1 cellular context compared by ENCODE assay signal in the genomic region with DNA sequence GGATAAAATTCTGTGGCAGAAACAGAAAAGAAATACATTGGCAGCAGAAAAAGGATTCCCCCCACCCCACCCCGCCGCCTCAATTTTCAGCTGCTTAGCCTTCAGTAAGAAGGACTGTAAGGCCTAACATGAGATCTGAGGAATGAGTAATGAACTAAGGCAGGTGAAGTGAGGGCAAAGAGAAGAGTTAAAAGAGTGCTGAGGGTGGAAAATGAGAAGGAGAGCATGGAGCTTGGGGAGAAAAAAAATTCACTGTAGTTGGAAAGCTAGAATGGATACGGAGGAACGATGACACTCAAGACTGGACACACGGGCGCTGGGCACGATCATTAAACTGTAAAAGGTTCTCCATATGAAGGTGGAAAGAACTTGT.
TF ChIP-seq lines count a peak whose summit lies in the region.

No MANE protein-coding gene starts in this region.

TF ChIP-seq in K562, 482 proteins besides CTCF, POLR2A, EP300 and RAD21 (continued from another document and continues in another):
- TF ChIP-seq, protein P1, sequence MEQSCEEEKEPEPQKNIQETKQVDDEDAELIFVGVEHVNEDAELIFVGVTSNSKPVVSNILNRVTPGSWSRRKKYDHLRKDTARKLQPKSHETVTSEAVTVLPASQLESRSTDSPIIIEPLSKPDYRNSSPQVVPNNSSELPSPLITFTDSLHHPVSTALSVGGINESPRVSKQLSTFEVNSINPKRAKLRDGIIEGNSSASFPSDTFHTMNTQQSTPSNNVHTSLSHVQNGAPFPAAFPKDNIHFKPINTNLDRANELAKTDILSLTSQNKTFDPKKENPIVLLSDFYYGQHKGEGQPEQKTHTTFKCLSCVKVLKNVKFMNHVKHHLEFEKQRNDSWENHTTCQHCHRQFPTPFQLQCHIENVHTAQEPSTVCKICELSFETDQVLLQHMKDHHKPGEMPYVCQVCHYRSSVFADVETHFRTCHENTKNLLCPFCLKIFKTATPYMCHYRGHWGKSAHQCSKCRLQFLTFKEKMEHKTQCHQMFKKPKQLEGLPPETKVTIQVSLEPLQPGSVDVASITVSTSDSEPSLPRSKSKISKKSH (CRISPR knock-in tag; IDR thresholded peaks at IDR 0.05) = no peak
- no peak for TF ChIP-seq NEUROD1 (IDR thresholded peaks at IDR 0.05; ENCODE audit: borderline replicate concordance, low read depth, low read length, partially characterized antibody)
- no peak for TF ChIP-seq MIER1 (IDR thresholded peaks at IDR 0.05; ENCODE audit: low read depth)
- peak; percentile 14 for TF ChIP-seq ASH1L (IDR thresholded peaks at IDR 0.05; ENCODE audit: borderline replicate concordance, low read depth, partially characterized antibody)
- 0 out of 2 replicates have a peak, but pooled peaks have one; percentile 20 for TF ChIP-seq SNIP1 (IDR thresholded peaks at IDR 0.05; ENCODE audit: low read depth)
- TF ChIP-seq GATAD2A (IDR thresholded peaks at IDR 0.05) = no peak
- TF ChIP-seq NCOA6 (IDR thresholded peaks at IDR 0.05) = no peak
- TF ChIP-seq HMGN3 (IDR thresholded peaks at IDR 0.05; ENCODE audit: borderline replicate concordance, extremely low read depth, insufficient read length, low read depth, low read length) = no peak
- TF ChIP-seq RBM22 (IDR thresholded peaks at IDR 0.05; ENCODE audit: low read depth, low read length, poor library complexity, severe bottlenecking) = no peak
- TF ChIP-seq ELF1 (tag; IDR thresholded peaks at IDR 0.05) = 0 out of 2 replicates have a peak, but pooled peaks have one; percentile 16
- peak; percentile 11; the same call in 1 of the 2 replicates for TF ChIP-seq CC2D1A (IDR thresholded peaks at IDR 0.05)
- 0 out of 2 replicates have a peak, but pooled peaks have one; percentile 8 for TF ChIP-seq NCOR1 (IDR thresholded peaks at IDR 0.05)
- TF ChIP-seq, protein P2, sequence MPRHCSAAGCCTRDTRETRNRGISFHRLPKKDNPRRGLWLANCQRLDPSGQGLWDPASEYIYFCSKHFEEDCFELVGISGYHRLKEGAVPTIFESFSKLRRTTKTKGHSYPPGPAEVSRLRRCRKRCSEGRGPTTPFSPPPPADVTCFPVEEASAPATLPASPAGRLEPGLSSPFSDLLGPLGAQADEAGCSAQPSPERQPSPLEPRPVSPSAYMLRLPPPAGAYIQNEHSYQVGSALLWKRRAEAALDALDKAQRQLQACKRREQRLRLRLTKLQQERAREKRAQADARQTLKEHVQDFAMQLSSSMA (CRISPR knock-in tag; IDR thresholded peaks at IDR 0.05) = no peak
- TF ChIP-seq, protein P3, sequence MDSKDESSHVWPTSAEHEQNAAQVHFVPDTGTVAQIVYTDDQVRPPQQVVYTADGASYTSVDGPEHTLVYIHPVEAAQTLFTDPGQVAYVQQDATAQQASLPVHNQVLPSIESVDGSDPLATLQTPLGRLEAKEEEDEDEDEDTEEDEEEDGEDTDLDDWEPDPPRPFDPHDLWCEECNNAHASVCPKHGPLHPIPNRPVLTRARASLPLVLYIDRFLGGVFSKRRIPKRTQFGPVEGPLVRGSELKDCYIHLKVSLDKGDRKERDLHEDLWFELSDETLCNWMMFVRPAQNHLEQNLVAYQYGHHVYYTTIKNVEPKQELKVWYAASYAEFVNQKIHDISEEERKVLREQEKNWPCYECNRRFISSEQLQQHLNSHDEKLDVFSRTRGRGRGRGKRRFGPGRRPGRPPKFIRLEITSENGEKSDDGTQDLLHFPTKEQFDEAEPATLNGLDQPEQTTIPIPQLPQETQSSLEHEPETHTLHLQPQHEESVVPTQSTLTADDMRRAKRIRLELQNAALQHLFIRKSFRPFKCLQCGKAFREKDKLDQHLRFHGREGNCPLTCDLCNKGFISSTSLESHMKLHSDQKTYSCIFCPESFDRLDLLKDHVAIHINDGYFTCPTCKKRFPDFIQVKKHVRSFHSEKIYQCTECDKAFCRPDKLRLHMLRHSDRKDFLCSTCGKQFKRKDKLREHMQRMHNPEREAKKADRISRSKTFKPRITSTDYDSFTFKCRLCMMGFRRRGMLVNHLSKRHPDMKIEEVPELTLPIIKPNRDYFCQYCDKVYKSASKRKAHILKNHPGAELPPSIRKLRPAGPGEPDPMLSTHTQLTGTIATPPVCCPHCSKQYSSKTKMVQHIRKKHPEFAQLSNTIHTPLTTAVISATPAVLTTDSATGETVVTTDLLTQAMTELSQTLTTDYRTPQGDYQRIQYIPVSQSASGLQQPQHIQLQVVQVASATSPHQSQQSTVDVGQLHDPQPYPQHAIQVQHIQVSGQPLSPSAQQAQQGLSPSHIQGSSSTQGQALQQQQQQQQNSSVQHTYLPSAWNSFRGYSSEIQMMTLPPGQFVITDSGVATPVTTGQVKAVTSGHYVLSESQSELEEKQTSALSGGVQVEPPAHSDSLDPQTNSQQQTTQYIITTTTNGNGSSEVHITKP (IDR thresholded peaks at IDR 0.05; ENCODE audit: partially characterized antibody) = no peak
- TF ChIP-seq HLTF (IDR thresholded peaks at IDR 0.05) = 0 out of 2 replicates have a peak, but pooled peaks have one; percentile 18
- TF ChIP-seq SUPT5H (IDR thresholded peaks at IDR 0.05) = no peak
- TF ChIP-seq, protein P4, sequence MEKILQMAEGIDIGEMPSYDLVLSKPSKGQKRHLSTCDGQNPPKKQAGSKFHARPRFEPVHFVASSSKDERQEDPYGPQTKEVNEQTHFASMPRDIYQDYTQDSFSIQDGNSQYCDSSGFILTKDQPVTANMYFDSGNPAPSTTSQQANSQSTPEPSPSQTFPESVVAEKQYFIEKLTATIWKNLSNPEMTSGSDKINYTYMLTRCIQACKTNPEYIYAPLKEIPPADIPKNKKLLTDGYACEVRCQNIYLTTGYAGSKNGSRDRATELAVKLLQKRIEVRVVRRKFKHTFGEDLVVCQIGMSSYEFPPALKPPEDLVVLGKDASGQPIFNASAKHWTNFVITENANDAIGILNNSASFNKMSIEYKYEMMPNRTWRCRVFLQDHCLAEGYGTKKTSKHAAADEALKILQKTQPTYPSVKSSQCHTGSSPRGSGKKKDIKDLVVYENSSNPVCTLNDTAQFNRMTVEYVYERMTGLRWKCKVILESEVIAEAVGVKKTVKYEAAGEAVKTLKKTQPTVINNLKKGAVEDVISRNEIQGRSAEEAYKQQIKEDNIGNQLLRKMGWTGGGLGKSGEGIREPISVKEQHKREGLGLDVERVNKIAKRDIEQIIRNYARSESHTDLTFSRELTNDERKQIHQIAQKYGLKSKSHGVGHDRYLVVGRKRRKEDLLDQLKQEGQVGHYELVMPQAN (IDR thresholded peaks at IDR 0.05; ENCODE audit: borderline replicate concordance) = peak; percentile 65
- TF ChIP-seq PHF8 (IDR thresholded peaks at IDR 0.05; ENCODE audit: borderline replicate concordance, low read length) = peak; percentile 9; the same call in 1 of the 2 replicates
- TF ChIP-seq ZNF583 (CRISPR knock-in tag; IDR thresholded peaks at IDR 0.05) = no peak
- TF ChIP-seq MTA3 (IDR thresholded peaks at IDR 0.05; ENCODE audit: borderline replicate concordance) = no peak
- no peak for TF ChIP-seq TGIF2 (CRISPR knock-in tag; IDR thresholded peaks at IDR 0.05)
- TF ChIP-seq, protein P5, sequence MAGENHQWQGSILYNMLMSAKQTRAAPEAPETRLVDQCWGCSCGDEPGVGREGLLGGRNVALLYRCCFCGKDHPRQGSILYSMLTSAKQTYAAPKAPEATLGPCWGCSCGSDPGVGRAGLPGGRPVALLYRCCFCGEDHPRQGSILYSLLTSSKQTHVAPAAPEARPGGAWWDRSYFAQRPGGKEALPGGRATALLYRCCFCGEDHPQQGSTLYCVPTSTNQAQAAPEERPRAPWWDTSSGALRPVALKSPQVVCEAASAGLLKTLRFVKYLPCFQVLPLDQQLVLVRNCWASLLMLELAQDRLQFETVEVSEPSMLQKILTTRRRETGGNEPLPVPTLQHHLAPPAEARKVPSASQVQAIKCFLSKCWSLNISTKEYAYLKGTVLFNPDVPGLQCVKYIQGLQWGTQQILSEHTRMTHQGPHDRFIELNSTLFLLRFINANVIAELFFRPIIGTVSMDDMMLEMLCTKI (IDR thresholded peaks at IDR 0.05; ENCODE audit: partially characterized antibody) = no peak
- TF ChIP-seq, protein P6, sequence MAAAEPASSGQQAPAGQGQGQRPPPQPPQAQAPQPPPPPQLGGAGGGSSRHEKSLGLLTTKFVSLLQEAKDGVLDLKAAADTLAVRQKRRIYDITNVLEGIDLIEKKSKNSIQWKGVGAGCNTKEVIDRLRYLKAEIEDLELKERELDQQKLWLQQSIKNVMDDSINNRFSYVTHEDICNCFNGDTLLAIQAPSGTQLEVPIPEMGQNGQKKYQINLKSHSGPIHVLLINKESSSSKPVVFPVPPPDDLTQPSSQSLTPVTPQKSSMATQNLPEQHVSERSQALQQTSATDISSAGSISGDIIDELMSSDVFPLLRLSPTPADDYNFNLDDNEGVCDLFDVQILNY (CRISPR knock-in tag; IDR thresholded peaks at IDR 0.05) = no peak
- 0 out of 2 replicates have a peak, but pooled peaks have one; percentile 4 for TF ChIP-seq ARID1B (IDR thresholded peaks at IDR 0.05)
- TF ChIP-seq HDAC1 (IDR thresholded peaks at IDR 0.05) = peak in 1 of 2 experiments; percentile 51; a peak in 1 of 4 replicates
- no peak for TF ChIP-seq ZC3H4 (CRISPR knock-in tag; IDR thresholded peaks at IDR 0.05; ENCODE audit: borderline replicate concordance)
- TF ChIP-seq NFIX (CRISPR knock-in tag; IDR thresholded peaks at IDR 0.05; ENCODE audit: low read depth) = no peak
- TF ChIP-seq, protein P7, sequence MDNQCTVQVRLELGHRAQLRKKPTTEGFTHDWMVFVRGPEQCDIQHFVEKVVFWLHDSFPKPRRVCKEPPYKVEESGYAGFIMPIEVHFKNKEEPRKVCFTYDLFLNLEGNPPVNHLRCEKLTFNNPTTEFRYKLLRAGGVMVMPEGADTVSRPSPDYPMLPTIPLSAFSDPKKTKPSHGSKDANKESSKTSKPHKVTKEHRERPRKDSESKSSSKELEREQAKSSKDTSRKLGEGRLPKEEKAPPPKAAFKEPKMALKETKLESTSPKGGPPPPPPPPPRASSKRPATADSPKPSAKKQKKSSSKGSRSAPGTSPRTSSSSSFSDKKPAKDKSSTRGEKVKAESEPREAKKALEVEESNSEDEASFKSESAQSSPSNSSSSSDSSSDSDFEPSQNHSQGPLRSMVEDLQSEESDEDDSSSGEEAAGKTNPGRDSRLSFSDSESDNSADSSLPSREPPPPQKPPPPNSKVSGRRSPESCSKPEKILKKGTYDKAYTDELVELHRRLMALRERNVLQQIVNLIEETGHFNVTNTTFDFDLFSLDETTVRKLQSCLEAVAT (IDR thresholded peaks at IDR 0.05) = peak; percentile 46 to 83; a peak in 3 of 4 replicates
- TF ChIP-seq, protein P8, sequence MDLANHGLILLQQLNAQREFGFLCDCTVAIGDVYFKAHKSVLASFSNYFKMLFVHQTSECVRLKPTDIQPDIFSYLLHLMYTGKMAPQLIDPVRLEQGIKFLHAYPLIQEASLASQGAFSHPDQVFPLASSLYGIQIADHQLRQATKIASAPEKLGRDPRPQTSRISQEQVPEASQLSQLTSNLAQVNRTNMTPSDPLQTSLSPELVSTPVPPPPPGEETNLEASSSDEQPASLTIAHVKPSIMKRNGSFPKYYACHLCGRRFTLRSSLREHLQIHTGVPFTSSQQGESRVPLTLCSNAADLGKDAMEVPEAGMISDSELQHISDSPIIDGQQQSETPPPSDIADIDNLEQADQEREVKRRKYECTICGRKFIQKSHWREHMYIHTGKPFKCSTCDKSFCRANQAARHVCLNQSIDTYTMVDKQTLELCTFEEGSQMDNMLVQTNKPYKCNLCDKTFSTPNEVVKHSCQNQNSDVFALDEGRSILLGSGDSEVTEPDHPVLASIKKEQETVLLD (IDR thresholded peaks at IDR 0.05) = 0 out of 2 replicates have a peak, but pooled peaks have one; percentile 13
- no peak for TF ChIP-seq ETS2 (tag; IDR thresholded peaks at IDR 0.05; ENCODE audit: borderline replicate concordance, poor library complexity, severe bottlenecking)
- TF ChIP-seq GABPA (tag; conservative IDR thresholded peaks at IDR 0.05; ENCODE audit: low read depth) = peak; percentile 5; the same call in 1 of the 2 replicates
- peak; percentile 56; the same call in 1 of the 2 replicates for TF ChIP-seq ZNF316 (IDR thresholded peaks at IDR 0.05)
- TF ChIP-seq, protein P9, sequence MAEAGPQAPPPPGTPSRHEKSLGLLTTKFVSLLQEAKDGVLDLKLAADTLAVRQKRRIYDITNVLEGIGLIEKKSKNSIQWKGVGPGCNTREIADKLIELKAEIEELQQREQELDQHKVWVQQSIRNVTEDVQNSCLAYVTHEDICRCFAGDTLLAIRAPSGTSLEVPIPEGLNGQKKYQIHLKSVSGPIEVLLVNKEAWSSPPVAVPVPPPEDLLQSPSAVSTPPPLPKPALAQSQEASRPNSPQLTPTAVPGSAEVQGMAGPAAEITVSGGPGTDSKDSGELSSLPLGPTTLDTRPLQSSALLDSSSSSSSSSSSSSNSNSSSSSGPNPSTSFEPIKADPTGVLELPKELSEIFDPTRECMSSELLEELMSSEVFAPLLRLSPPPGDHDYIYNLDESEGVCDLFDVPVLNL (CRISPR knock-in tag; IDR thresholded peaks at IDR 0.05; ENCODE audit: low read depth) = no peak
- TF ChIP-seq ZFX (CRISPR knock-in tag; IDR thresholded peaks at IDR 0.05) = no peak
- TF ChIP-seq, protein P10, sequence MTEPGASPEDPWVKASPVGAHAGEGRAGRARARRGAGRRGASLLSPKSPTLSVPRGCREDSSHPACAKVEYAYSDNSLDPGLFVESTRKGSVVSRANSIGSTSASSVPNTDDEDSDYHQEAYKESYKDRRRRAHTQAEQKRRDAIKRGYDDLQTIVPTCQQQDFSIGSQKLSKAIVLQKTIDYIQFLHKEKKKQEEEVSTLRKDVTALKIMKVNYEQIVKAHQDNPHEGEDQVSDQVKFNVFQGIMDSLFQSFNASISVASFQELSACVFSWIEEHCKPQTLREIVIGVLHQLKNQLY (CRISPR knock-in tag; conservative IDR thresholded peaks at IDR 0.05) = no peak
- TF ChIP-seq, protein P11, sequence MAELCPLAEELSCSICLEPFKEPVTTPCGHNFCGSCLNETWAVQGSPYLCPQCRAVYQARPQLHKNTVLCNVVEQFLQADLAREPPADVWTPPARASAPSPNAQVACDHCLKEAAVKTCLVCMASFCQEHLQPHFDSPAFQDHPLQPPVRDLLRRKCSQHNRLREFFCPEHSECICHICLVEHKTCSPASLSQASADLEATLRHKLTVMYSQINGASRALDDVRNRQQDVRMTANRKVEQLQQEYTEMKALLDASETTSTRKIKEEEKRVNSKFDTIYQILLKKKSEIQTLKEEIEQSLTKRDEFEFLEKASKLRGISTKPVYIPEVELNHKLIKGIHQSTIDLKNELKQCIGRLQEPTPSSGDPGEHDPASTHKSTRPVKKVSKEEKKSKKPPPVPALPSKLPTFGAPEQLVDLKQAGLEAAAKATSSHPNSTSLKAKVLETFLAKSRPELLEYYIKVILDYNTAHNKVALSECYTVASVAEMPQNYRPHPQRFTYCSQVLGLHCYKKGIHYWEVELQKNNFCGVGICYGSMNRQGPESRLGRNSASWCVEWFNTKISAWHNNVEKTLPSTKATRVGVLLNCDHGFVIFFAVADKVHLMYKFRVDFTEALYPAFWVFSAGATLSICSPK (IDR thresholded peaks at IDR 0.05; ENCODE audit: borderline replicate concordance) = peak; percentile 63; the same call in 1 of the 2 replicates
